In genomic region chr17:38452719-38453118, GRCh38 we compare ENCODE assay signal across 12 cellular contexts. TPM values are rescaled to one million over a fixed set of nuclear protein-coding genes. Genes with fewer than 3 reads are reported as not detected.
DNase-seq lines count a peak whose midpoint lies in the region; FAIRE-seq and TF ChIP-seq lines count a peak whose summit lies in the region.
"Had no signal": no experiment of that assay in that cellular context is flagged by ENCODE, and none has a peak within 500 bp of the region (broad histone marks: within the 10 kb centered on the region; RNA-seq: fewer than 3 reads in every experiment).

No MANE protein-coding gene starts in this region.

- dilution Hi-C loops in endothelial cell of umbilical vein (cut with MboI; ENCODE audit: extremely low pct_ligation_motif_present, low sequenced_read_pairs) = no loop called here

- no peak overlapping the region for H3K27ac Mint-ChIP-seq in neural crest cell (ENCODE audit: unreplicated experiment)
- H3K27ac Mint-ChIP-seq: stimulated activated memory B cell treated with anti-CD40 and anti-IgM and Interleukin-4, amounts not matched to agents 10 μg/mL and 1 μg/mL and 100 μg/mL, for 72 hours had no signal

- H3K4me3 Mint-ChIP-seq in neural crest cell = peak overlapping the region; percentile 81

- no TSS peak for BruUV-seq in endothelial cell of umbilical vein (replicated peaks; lab: Mats Ljungman, UMichigan)

- no peak overlapping the region for H2AFZ ChIP-seq in endothelial cell of umbilical vein (ENCODE audit: low read depth, low read length)

- H3K4me1 Mint-ChIP-seq in neural crest cell = peaks cover 65% of the 10 kb centered on the region

- no peaks in the 10 kb centered on the region for H3K36me3 Mint-ChIP-seq in neural crest cell (ENCODE audit: low read depth)
- H3K36me3 Mint-ChIP-seq: stimulated activated memory B cell treated with anti-CD40 and anti-IgM and Interleukin-4, amounts not matched to agents 10 μg/mL and 1 μg/mL and 100 μg/mL, for 72 hours had no signal

- H3K4me1 ChIP-seq in HUES6 (ENCODE audit: control insufficient read depth, insufficient read depth, low read length) (peaks cover 69% of the 10 kb centered on the region), endothelial cell of umbilical vein (ENCODE audit: control insufficient read depth, extremely low read depth, insufficient read depth, low read length) (peaks cover 71% of the 10 kb centered on the region)
- H3K4me1 ChIP-seq: pancreas had no signal

- H3K9me3 ChIP-seq in HUES6 (ENCODE audit: control insufficient read depth, insufficient read depth, low read depth, low read length) (no peaks in the 10 kb centered on the region), endothelial cell of umbilical vein (replicated peaks; ENCODE audit: control insufficient read depth, insufficient read depth, low read length) (no peaks in the 10 kb centered on the region)
- H3K9me3 ChIP-seq: pancreas had no signal

- no peak for DNase-seq in AG04449 (ENCODE audit: low read depth, low spot score)
- DNase-seq in endothelial cell of umbilical vein (ENCODE audit: low read depth, low spot score) = peak; percentile 45
- no peak for DNase-seq in neural crest cell (ENCODE audit: low read depth, low spot score)
- DNase-seq in EL = no peak
- DNase-seq in activated naive CD4-positive, alpha-beta T cell treated with anti-CD3 and anti-CD28 coated beads, Interleukin-2, amount 50 U/mL, for 16 hours = no peak
- no peak for DNase-seq in head of caudate nucleus
- DNase-seq in GM19239 (ENCODE audit: insufficient read length, low spot score) = no peak
- DNase-seq: DMS153, pancreas had no signal

- H3K4me2 ChIP-seq in endothelial cell of umbilical vein (ENCODE audit: insufficient read depth, low read length) = peak overlapping the region; percentile 27

- no peaks in the 10 kb centered on the region for H4K20me1 ChIP-seq in endothelial cell of umbilical vein (replicated peaks; ENCODE audit: control insufficient read depth, extremely low read depth, insufficient read depth, low read length)

- FAIRE-seq in endothelial cell of umbilical vein (lab: Jason Lieb, UNC) = no peak
- FAIRE-seq in GM19239 (lab: Jason Lieb, UNC) = no peak
- FAIRE-seq: HTR-8/SVneo, pancreas had no signal

- no peaks in the 10 kb centered on the region for H3K9me3 Mint-ChIP-seq in neural crest cell
- H3K9me3 Mint-ChIP-seq: stimulated activated memory B cell treated with anti-CD40 and anti-IgM and Interleukin-4, amounts not matched to agents 10 μg/mL and 1 μg/mL and 100 μg/mL, for 72 hours had no signal

- no peak for TF ChIP-seq POLR2A in endothelial cell of umbilical vein (IDR thresholded peaks at IDR 0.05; ENCODE audit: low read depth, low read length)

- H3K4me3 ChIP-seq in AG04449 (ENCODE audit: low read depth, low read length) (peak overlapping the region; percentile 77), HUES6 (ENCODE audit: low read depth, low read length) (peak overlapping the region; percentile 59), endothelial cell of umbilical vein (replicated peaks in 1 of 3; ENCODE audit: insufficient read depth in 1 of 3, low read depth in 1 of 3, low read length in 3 of 3) (no peak overlapping the region)
- H3K4me3 ChIP-seq: pancreas had no signal

- H3K79me2 ChIP-seq in endothelial cell of umbilical vein (ENCODE audit: control insufficient read depth, insufficient read depth, low read length) = peaks cover 79% of the 10 kb centered on the region

- TF ChIP-seq CTCF in AG04449 (IDR thresholded peaks at IDR 0.05; ENCODE audit: insufficient read depth, low read length, missing control alignments) (no peak), endothelial cell of umbilical vein (IDR thresholded peaks at IDR 0.05; ENCODE audit: extremely low read depth in 1 of 2, insufficient read depth in 1 of 2, low read depth in 1 of 2, low read length in 2 of 2) (no peak), neural crest cell (conservative IDR thresholded peaks at IDR 0.05) (no peak)

- POLR2A ChIA-PET in AG04449 (lab: Yijun Ruan, JAX) (interaction anchor here (0.7 to 3.1 kb wide), 3 partner anchors 10 to 13 kb away, joined by 3 to 43 read pairs (median 5); no protein-coding TSS in a partner anchor), endothelial cell of umbilical vein (lab: Charles Lee) (interaction anchor here (1.9 kb wide), 1 partner anchor 12 kb away, joined by 11 read pairs; no protein-coding TSS in a partner anchor)

- CTCF ChIA-PET in AG04449 (lab: Yijun Ruan, JAX) = interaction anchor here (1.7 to 2.2 kb wide), 2 partner anchors 10 to 104 kb away, joined by 5 to 17 read pairs; no protein-coding TSS in a partner anchor
- CTCF ChIA-PET in endothelial cell of umbilical vein (lab: Charles Lee) = interaction anchor here (1.6 to 3.0 kb wide), 6 partner anchors 10 to 104 kb away, joined by 5 to 20 read pairs (median 13); partner anchors contain the start of gene ARHGAP23

- no peaks in the 10 kb centered on the region for H3K9me1 ChIP-seq in endothelial cell of umbilical vein (replicated peaks; ENCODE audit: control insufficient read depth, extremely low read depth, insufficient read depth, low read length)

- H3K36me3 ChIP-seq in HUES6 (ENCODE audit: control insufficient read depth, insufficient read depth, low read length) = peaks cover 4% of the 10 kb centered on the region; the same call in 1 of the 2 replicates
- H3K36me3 ChIP-seq in endothelial cell of umbilical vein (ENCODE audit: control insufficient read depth in 2 of 2, extremely low read depth in 1 of 2, insufficient read depth in 2 of 2, low read length in 2 of 2) = peaks cover 0 to 5% of the 10 kb centered on the region in 2 experiments
- H3K36me3 ChIP-seq: pancreas had no signal

- intact Hi-C loops in endothelial cell of umbilical vein (cut with micrococcal nuclease) = loop anchor here (1.0 kb wide), 1 partner anchor 12 kb away; no protein-coding TSS in a partner anchor
- intact Hi-C loops in head of caudate nucleus (cut with DNase I) = no loop called here

- peaks cover 36% of the 10 kb centered on the region for H3K27me3 Mint-ChIP-seq in neural crest cell (ENCODE audit: low read depth)

- H3K27me3 ChIP-seq in HUES6 (ENCODE audit: control insufficient read depth, insufficient read depth, low read length) (no peaks in the 10 kb centered on the region), endothelial cell of umbilical vein (ENCODE audit: control insufficient read depth in 2 of 2, insufficient read depth in 2 of 2, low read length in 2 of 2) (no peaks in the 10 kb centered on the region)
- H3K27me3 ChIP-seq: pancreas had no signal

- H3K27ac ChIP-seq in HUES6 (ENCODE audit: low read depth, low read length) (peak overlapping the region; percentile 86; the same call in 1 of the 2 replicates), endothelial cell of umbilical vein (ENCODE audit: insufficient read depth, low read depth, low read length) (peak overlapping the region; percentile 94)
- H3K27ac ChIP-seq: pancreas had no signal

- peak overlapping the region; percentile 37 for H3K9ac ChIP-seq in HUES6 (ENCODE audit: low read length)
- peak overlapping the region; percentile 37 for H3K9ac ChIP-seq in endothelial cell of umbilical vein (replicated peaks; ENCODE audit: extremely low read depth, insufficient read depth, low read length)

TF ChIP-seq in endothelial cell of umbilical vein, 7 proteins besides CTCF, POLR2A, EP300 and RAD21:
- no peak for TF ChIP-seq MYC (IDR thresholded peaks at IDR 0.05; ENCODE audit: low read depth, low read length)

RNA-seq across cellular contexts. Expression of gene ARHGAP23, which starts 24.5 kb away (rescaled TPM):
- 152 and 190 TPM in 2 replicates for total RNA-seq in endothelial cell of umbilical vein
- polyA plus RNA-seq in endothelial cell of umbilical vein = 22.3 and 25.4 TPM in 2 replicates
- polyA plus RNA-seq in endothelial cell of umbilical vein (2011; cell fraction: cytosol; rRNA removed) = 22.9 and 25.3 TPM in 2 replicates
- 53.1 and 59.2 TPM in 2 replicates for polyA plus RNA-seq in endothelial cell of umbilical vein (2011; cell fraction: nucleus; rRNA removed)
- 49.6 and 59.2 TPM in 2 replicates for polyA plus RNA-seq in endothelial cell of umbilical vein (2012)
- polyA minus RNA-seq in endothelial cell of umbilical vein = 42.0 and 76.2 TPM in 2 replicates
- 23.5 TPM for polyA minus RNA-seq in endothelial cell of umbilical vein (2011; cell fraction: cytosol; rRNA and poly(A)+ RNA removed)
- 63.5 and 75.4 TPM in 2 replicates for polyA minus RNA-seq in endothelial cell of umbilical vein (2011; cell fraction: nucleus; rRNA and poly(A)+ RNA removed)
- total RNA-seq in neural crest cell = 25.7 and 30.0 TPM in 2 replicates

Comparison
In these comparisons a context has a peak if more than half of its experiments do, and no peak if none do; other contexts are left out.
1. H3K4me3 ChIP-seq: peak in AG04449 (single experiment) and HUES6 (single experiment); none in endothelial cell of umbilical vein (0 of 3).